ENCODE assay signal across 3 cellular contexts in genomic region chr3:34973586-34973985, GRCh38.
"Had no signal": no experiment of that assay in that cellular context is flagged by ENCODE, and none has a peak within 500 bp of the region (broad histone marks: within the 10 kb centered on the region; RNA-seq: fewer than 3 reads in every experiment).

No MANE protein-coding gene starts in this region.

- H3K4me3 ChIP-seq: GM12878 had no signal

- DNase-seq: GDM1, GF-D8 had no signal

- ATAC-seq: GM12878 had no signal
